ENCODE assay signal across 8 cellular contexts in the genomic region with DNA sequence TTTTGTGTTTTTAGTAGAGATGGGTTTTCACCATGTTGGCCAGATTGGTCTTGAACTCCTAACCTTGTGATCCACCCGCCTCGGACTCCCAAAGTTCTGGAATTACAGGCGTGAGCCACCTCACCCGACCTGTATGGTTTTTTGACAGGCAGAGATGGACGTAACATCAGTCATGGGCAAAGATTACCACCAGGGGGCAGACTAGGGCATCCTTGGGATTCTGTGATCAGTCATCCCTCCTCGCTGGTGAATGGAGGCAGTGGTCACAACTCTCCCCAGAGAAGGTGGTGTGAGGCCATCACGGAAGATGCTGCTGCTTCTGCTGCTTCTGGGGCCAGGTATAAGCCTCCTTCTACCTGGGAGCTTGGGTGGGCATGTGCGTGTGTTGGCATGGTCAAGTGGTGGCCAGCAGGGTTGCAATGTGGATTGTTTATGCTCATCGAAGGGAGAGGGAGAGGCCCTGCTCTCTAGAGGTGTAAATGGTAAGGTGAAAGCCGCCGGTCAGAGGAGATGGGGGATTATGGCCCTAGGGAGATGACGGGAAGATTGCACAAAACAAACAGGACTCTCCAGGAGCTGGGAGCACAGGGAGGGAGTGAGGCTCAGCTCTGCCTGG.
DNase-seq lines count a peak whose midpoint lies in the region; ATAC-seq and TF ChIP-seq lines count a peak whose summit lies in the region.

No MANE protein-coding gene starts in this region.

- no peaks in the 10 kb centered on the region for H3K9me3 Mint-ChIP-seq in effector memory CD8-positive, alpha-beta T cell
- H3K9me3 Mint-ChIP-seq in natural killer cell: no peaks in the 10 kb centered on the region

- peak overlapping the region; percentile 19 to 89 for H3K27ac Mint-ChIP-seq in effector memory CD8-positive, alpha-beta T cell
- H3K27ac Mint-ChIP-seq in natural killer cell: no peak overlapping the region

- no peaks in the 10 kb centered on the region for H3K36me3 ChIP-seq in GM23248 (ENCODE audit: low read depth)
- H3K36me3 ChIP-seq in thoracic aorta: no peaks in the 10 kb centered on the region

- H3K27me3 ChIP-seq in GM23248 (replicated peaks; ENCODE audit: insufficient read depth) (0 out of 2 replicates have a peak, but pooled peaks cover 4% of the 10 kb centered on the region), thoracic aorta (replicated peaks; ENCODE audit: insufficient read depth) (no peaks in the 10 kb centered on the region)

- H3K4me1 ChIP-seq in GM23248 (ENCODE audit: insufficient read depth): no peaks in the 10 kb centered on the region
- no peaks in the 10 kb centered on the region for H3K4me1 ChIP-seq in thoracic aorta (ENCODE audit: control insufficient read depth in 1 of 2, low read depth in 2 of 2)

- no peaks in the 10 kb centered on the region for H3F3A ChIP-seq in GM23248 (ENCODE audit: insufficient read depth)

- ATAC-seq in effector memory CD8-positive, alpha-beta T cell (replicated peaks): peak; percentile 79
- ATAC-seq in natural killer cell (peak; percentile 75 to 90 (median 89)), thoracic aorta (ENCODE audit: insufficient number of reproducible peaks, low FRiP score, low read depth) (no peak)

- H3K4me1 Mint-ChIP-seq in effector memory CD8-positive, alpha-beta T cell (ENCODE audit: low read depth in 2 of 2): peaks cover 0 to 3% of the 10 kb centered on the region in 2 donors
- peaks cover 0 to 4% of the 10 kb centered on the region in 2 donors for H3K4me1 Mint-ChIP-seq in natural killer cell

- H3K9ac ChIP-seq in GM23248: no peak overlapping the region

- no peaks in the 10 kb centered on the region for H3K36me3 Mint-ChIP-seq in effector memory CD8-positive, alpha-beta T cell (ENCODE audit: insufficient read depth)
- H3K36me3 Mint-ChIP-seq in natural killer cell: no peaks in the 10 kb centered on the region

- H3K4me3 ChIP-seq in GM23248: no peak overlapping the region
- H3K4me3 ChIP-seq in thoracic aorta: no peak overlapping the region

- no peak overlapping the region for H3K27ac ChIP-seq in GM23248
- no peak overlapping the region for H3K27ac ChIP-seq in thoracic aorta

- WGBS in GM23248 (ENCODE audit: low coverage in 1 of 2, low lambda C conversion rate in 2 of 2, missing lambda C conversion rate in 2 of 2), 2 experiments: 43 to 47% methylated on average over 12 of the region's 12 CpGs

- no peaks in the 10 kb centered on the region for H3K79me2 ChIP-seq in GM23248 (ENCODE audit: insufficient read depth)

- H4K20me1 ChIP-seq in GM23248 (ENCODE audit: insufficient read depth): no peaks in the 10 kb centered on the region

- no peaks in the 10 kb centered on the region for H3K9me2 ChIP-seq in GM23248 (ENCODE audit: insufficient read depth)

- no peaks in the 10 kb centered on the region for H3K9me3 ChIP-seq in GM23248 (ENCODE audit: low read depth)
- H3K9me3 ChIP-seq in thoracic aorta: no peaks in the 10 kb centered on the region

- H2AFZ ChIP-seq in GM23248: no peak overlapping the region

- H3K4me2 ChIP-seq in GM23248 (ENCODE audit: unreplicated experiment): no peak overlapping the region

- peak; percentile 6 for DNase-seq in NCI-H1105 (lab: John Stamatoyannopoulos, UW)
- DNase-seq in NCI-H1105 treated with DMSO at 0.1 percent for 48 hours (lab: John Stamatoyannopoulos, UW): no peak
- DNase-seq in GM23248: peak; percentile 56
- peak; percentile 21 for DNase-seq in MV-4-11 (lab: John Stamatoyannopoulos, UW)
- DNase-seq in activated CD4-positive, alpha-beta T cell treated with anti-CD3 and anti-CD28 coated beads, Interleukin-2, amount 50 U/mL, for 24 hours (ENCODE audit: low read depth in 1 of 2, low spot score in 1 of 2): peak; percentile 22 to 66
- peak; percentile 63 to 64 (median 64) for DNase-seq in effector memory CD8-positive, alpha-beta T cell
- peak; percentile 60 for DNase-seq in natural killer cell
- no peak for DNase-seq in thoracic aorta (ENCODE audit: low spot score)

- H3K27me3 Mint-ChIP-seq in effector memory CD8-positive, alpha-beta T cell: peaks cover under 1 to 6% of the 10 kb centered on the region in 2 donors
- H3K27me3 Mint-ChIP-seq in natural killer cell (ENCODE audit: low read depth in 2 of 2): peaks cover 0 to 5% of the 10 kb centered on the region in 2 donors

- H3K4me3 Mint-ChIP-seq in effector memory CD8-positive, alpha-beta T cell: peak overlapping the region; percentile 45 to 75
- H3K4me3 Mint-ChIP-seq in natural killer cell: no peak overlapping the region

- in situ Hi-C loops in GM23248 (cut with MboI): no loop called here

- intact Hi-C loops in natural killer cell (cut with micrococcal nuclease): no loop called here

- peak; percentile 72 for TF ChIP-seq CTCF in natural killer cell (IDR thresholded peaks at IDR 0.05)
- peak; percentile 39 for TF ChIP-seq CTCF in thoracic aorta (IDR thresholded peaks at IDR 0.05)

Comparison
In these comparisons a context has a peak if more than half of its experiments do, and no peak if none do; other contexts are left out.
1. DNase-seq: peak in NCI-H1105 (single experiment), GM23248 (single experiment), MV-4-11 (single experiment), activated CD4-positive, alpha-beta T cell treated with anti-CD3 and anti-CD28 coated beads, Interleukin-2, amount 50 U/mL, for 24 hours (2 of 2), effector memory CD8-positive, alpha-beta T cell (3 of 3) and natural killer cell (single experiment); none in NCI-H1105 treated with DMSO at 0.1 percent for 48 hours (single experiment) and thoracic aorta (single experiment).
2. H3K27ac Mint-ChIP-seq: peak in effector memory CD8-positive, alpha-beta T cell (2 of 2); none in natural killer cell (0 of 2).